8 cellular contexts compared by ENCODE assay signal in the genomic region with DNA sequence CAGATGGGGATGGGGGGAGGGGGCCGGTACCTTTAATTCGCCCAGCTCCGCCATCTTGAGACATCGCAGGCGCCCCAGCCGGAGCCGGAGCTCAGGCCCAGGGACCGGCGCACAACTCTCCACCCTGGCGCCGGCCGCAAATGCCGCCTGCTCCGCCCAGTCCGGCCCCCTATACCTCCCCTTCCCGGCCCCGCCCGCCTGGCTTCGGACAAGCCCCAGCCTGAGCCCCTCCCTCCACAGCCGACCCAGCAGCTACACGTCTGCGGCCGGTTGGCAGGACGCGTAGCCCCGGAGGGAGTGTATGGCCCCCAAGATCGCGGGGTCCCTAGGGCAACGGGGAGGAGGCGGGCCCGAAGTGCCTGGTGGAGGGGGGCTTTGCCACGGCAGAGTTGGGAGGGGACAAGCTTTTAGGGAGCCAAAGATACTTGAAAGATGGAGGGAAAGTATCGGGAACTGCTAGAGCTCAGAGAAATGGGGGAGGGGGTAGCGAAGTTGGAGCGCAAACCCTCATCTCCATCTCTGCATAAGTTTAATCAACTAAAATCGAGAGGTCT. TPM values are rescaled to one million over a fixed set of nuclear protein-coding genes. Genes with fewer than 3 reads are reported as not detected.
DNase-seq lines count a peak whose midpoint lies in the region; ATAC-seq and TF ChIP-seq lines count a peak whose summit lies in the region.

Gene PIAS3, minus strand, starts transcription at position 145 of the 554 bp plus-strand sequence. Its CDS starts 91 bp downstream, at position 54.

- peak within 1 kb of the TSS; percentile 99 for H3K4me2 ChIP-seq in trophoblast cell (ENCODE audit: low read length)

- TF ChIP-seq CTCF in GM12864 (IDR thresholded peaks at IDR 0.05; ENCODE audit: low read depth, low read length, missing control alignments) (no peak), tibial nerve (IDR thresholded peaks at IDR 0.05) (peak in 1 of 5 experiments; percentile 13)

- TF ChIP-seq POLR2A in tibial nerve (IDR thresholded peaks at IDR 0.05) = peak; percentile 56 to 83

- H3K4me3 ChIP-seq in GM12864 (ENCODE audit: low read depth, low read length) (peak within 1 kb of the TSS; percentile 68), trophoblast cell (ENCODE audit: low read depth, low read length) (peak within 1 kb of the TSS; percentile 95), tibial nerve (peak within 1 kb of the TSS; percentile 55 to 90 (median 73))

- peak within 1 kb of the TSS; percentile 94 for H3K9ac ChIP-seq in trophoblast cell (ENCODE audit: low read length)

- peak within 1 kb of the TSS; percentile 79 for H3K27ac Mint-ChIP-seq in activated naive CD8-positive, alpha-beta T cell treated with anti-CD3 and anti-CD28 coated beads, Interleukin-2, amount 50 U/mL, for 24 hours

- H3K9me3 ChIP-seq in trophoblast cell (ENCODE audit: insufficient read depth, low read depth, low read length) = no peaks in the 10 kb centered on the region
- no peaks in the 10 kb centered on the region for H3K9me3 ChIP-seq in tibial nerve

- TF ChIP-seq EP300 in tibial nerve (IDR thresholded peaks at IDR 0.05) = peak in 1 of 2 donors; percentile 90

- no peaks in the 10 kb centered on the region for H3K9me3 Mint-ChIP-seq in activated naive CD8-positive, alpha-beta T cell treated with anti-CD3 and anti-CD28 coated beads, Interleukin-2, amount 50 U/mL, for 24 hours

- H3K4me1 ChIP-seq in trophoblast cell (ENCODE audit: control insufficient read depth in 1 of 2, insufficient read depth in 2 of 2, low read length in 2 of 2) = peaks cover 3 to 6% of the 10 kb centered on the region in 2 experiments
- H3K4me1 ChIP-seq in tibial nerve = peaks cover 0 to 30% (median 11%) of the 10 kb centered on the region in 4 donors

- no peak within 1 kb of the TSS for H2AK5ac ChIP-seq in trophoblast cell (ENCODE audit: low read length)

- H3K27ac ChIP-seq in trophoblast cell (ENCODE audit: low read depth, low read length) = peak within 1 kb of the TSS; percentile 83
- H3K27ac ChIP-seq in tibial nerve = peak within 1 kb of the TSS; percentile 75 to 96 (median 88)

- ATAC-seq in HG02678 (IDR thresholded peaks at IDR 0.05; ENCODE audit: unreplicated experiment) (peak; percentile 88), Right ventricle myocardium superior (ENCODE audit: poor library complexity) (peak; percentile 96)
- ATAC-seq in activated naive CD8-positive, alpha-beta T cell treated with anti-CD3 and anti-CD28 coated beads, Interleukin-2, amount 50 U/mL, for 24 hours = peak; percentile 90

- H3K27me3 ChIP-seq in trophoblast cell (ENCODE audit: insufficient read depth, low read length) = no peaks in the 10 kb centered on the region
- no peaks in the 10 kb centered on the region for H3K27me3 ChIP-seq in tibial nerve

- peak within 1 kb of the TSS; percentile 98 for H3K18ac ChIP-seq in trophoblast cell (ENCODE audit: low read length)

- no peak within 1 kb of the TSS for H3K23ac ChIP-seq in trophoblast cell (ENCODE audit: low read length)

- H2AFZ ChIP-seq in trophoblast cell (ENCODE audit: insufficient read depth, low read length, poor library complexity) = peak within 1 kb of the TSS; percentile 98

- peak; percentile 67 for DNase-seq in GM12864 (ENCODE audit: low read depth)
- peak; percentile 79 for DNase-seq in NCI-H128 (lab: John Stamatoyannopoulos, UW; ENCODE audit: unreplicated experiment)
- peak; percentile 64 for DNase-seq in T follicular helper cell (ENCODE audit: low read depth)
- DNase-seq in activated naive CD8-positive, alpha-beta T cell treated with anti-CD3 and anti-CD28 coated beads, Interleukin-2, amount 50 U/mL, for 24 hours = peak; percentile 89
- DNase-seq in Right ventricle myocardium superior = peak; percentile 97
- peak; percentile 90 to 95 for DNase-seq in trophoblast cell
- peak; percentile 93 to 94 for DNase-seq in tibial nerve (ENCODE audit: low spot score in 2 of 2)

- no CpG with 5 or more reads among the region's 36 CpGs for WGBS in trophoblast cell (ENCODE audit: extremely low coverage, insufficient coverage, insufficient read length)
- WGBS in tibial nerve, 2 donors = 1% methylated on average over 23 to 25 of the region's 36 CpGs

- H3K4me3 Mint-ChIP-seq in activated naive CD8-positive, alpha-beta T cell treated with anti-CD3 and anti-CD28 coated beads, Interleukin-2, amount 50 U/mL, for 24 hours = peak within 1 kb of the TSS; percentile 94

- H2BK120ac ChIP-seq in trophoblast cell (ENCODE audit: insufficient read depth, low read length, poor library complexity) = peak within 1 kb of the TSS; percentile 92

- H2BK12ac ChIP-seq in trophoblast cell (ENCODE audit: low read length) = peak within 1 kb of the TSS; percentile 12

- peak within 1 kb of the TSS; percentile 95 for H4K91ac ChIP-seq in trophoblast cell (ENCODE audit: low read depth, low read length)

- H3K36me3 Mint-ChIP-seq in activated naive CD8-positive, alpha-beta T cell treated with anti-CD3 and anti-CD28 coated beads, Interleukin-2, amount 50 U/mL, for 24 hours (ENCODE audit: low read depth) = peaks cover 16% of the 10 kb centered on the region

- H3K79me1 ChIP-seq in trophoblast cell (ENCODE audit: low read length) = peaks cover 5% of the 10 kb centered on the region

- H3K4me1 Mint-ChIP-seq in activated naive CD8-positive, alpha-beta T cell treated with anti-CD3 and anti-CD28 coated beads, Interleukin-2, amount 50 U/mL, for 24 hours = peaks cover 10% of the 10 kb centered on the region

- intact Hi-C loops in Right ventricle myocardium superior (cut with DNase I) = loop anchor here (5.0 kb wide), 1 partner anchor 48 kb away; no protein-coding TSS in a partner anchor

- H3K36me3 ChIP-seq in trophoblast cell (ENCODE audit: control insufficient read depth in 1 of 2, insufficient read depth in 2 of 2, low read length in 2 of 2) (peaks cover 26 to 29% of the 10 kb centered on the region in 2 experiments), tibial nerve (peaks cover 0 to 30% (median 10%) of the 10 kb centered on the region in 3 donors)

- peak within 1 kb of the TSS; percentile 51 for H3K4ac ChIP-seq in trophoblast cell (ENCODE audit: low read depth, low read length)

- peak within 1 kb of the TSS; percentile 90 for H4K12ac ChIP-seq in trophoblast cell (ENCODE audit: low read depth, low read length)

- no peaks in the 10 kb centered on the region for H3K27me3 Mint-ChIP-seq in activated naive CD8-positive, alpha-beta T cell treated with anti-CD3 and anti-CD28 coated beads, Interleukin-2, amount 50 U/mL, for 24 hours

- peak within 1 kb of the TSS; percentile 92 for H2BK5ac ChIP-seq in trophoblast cell (ENCODE audit: low read depth, low read length, poor library complexity)

- H3K79me2 ChIP-seq in trophoblast cell (ENCODE audit: control insufficient read depth, insufficient read depth, low read length, poor library complexity) = peaks cover 2% of the 10 kb centered on the region

- peak within 1 kb of the TSS; percentile 95 for H4K8ac ChIP-seq in trophoblast cell (ENCODE audit: low read depth, low read length)

- H3K14ac ChIP-seq in trophoblast cell (ENCODE audit: low read length) = peak within 1 kb of the TSS; percentile 90

RNA-seq across cellular contexts. Expression of gene PIAS3, which starts in this region (rescaled TPM):
- total RNA-seq in Right ventricle myocardium superior (13.2 TPM), tibial nerve (10 to 100 TPM; 25.5 to 29.1 (median 26.3) TPM)
- 40.7 and 42.0 TPM in 2 replicates for polyA plus RNA-seq in trophoblast cell (2013)

Comparison
In these comparisons a context has a peak if more than half of its experiments do, and no peak if none do; other contexts are left out.
1. Peak in every context shown above with its lines: DNase-seq, ATAC-seq, H3K4me3 ChIP-seq and H3K27ac ChIP-seq.